34 cellular contexts compared by ENCODE assay signal in genomic region chr7:82446897-82447296, GRCh38. TPM values are rescaled to one million over a fixed set of nuclear protein-coding genes. Genes with fewer than 3 reads are reported as not detected.
"Had no signal": no experiment of that assay in that cellular context is flagged by ENCODE, and none has a peak within 500 bp of the region (broad histone marks: within the 10 kb centered on the region; RNA-seq: fewer than 3 reads in every experiment).

No MANE protein-coding gene starts in this region.

- H3K36me3 ChIP-seq: brain microvascular endothelial cell, cardiac muscle cell, colonic mucosa, Peyer's patch had no signal

- H3K27ac ChIP-seq: brain microvascular endothelial cell, cardiac muscle cell, colonic mucosa, Peyer's patch, SJSA1 had no signal

- ATAC-seq: activated CD8-positive, alpha-beta T cell treated with anti-CD3 and anti-CD28 coated beads for 36 hours; activated T-cell treated with anti-CD3 and anti-CD28 coated beads, Interleukin-2, amount 50 U/mL, for 72 hours; activated T-helper 17 cell treated with anti-CD3 and anti-CD28 coated beads, Interleukin-2, amount 50 U/mL, for 72 hours; PC-3 had no signal

- H3K9me3 ChIP-seq: colonic mucosa, Peyer's patch had no signal

- H3K4me1 ChIP-seq: colonic mucosa had no signal

- H3K27me3 ChIP-seq: brain microvascular endothelial cell, Peyer's patch, SJSA1 had no signal

- H3K4me3 ChIP-seq: cardiac muscle cell, colonic mucosa, Peyer's patch, SJSA1 had no signal

- DNase-seq: activated CD4-positive, alpha-beta T cell treated with anti-CD3 and anti-CD28 coated beads, Interleukin-2, amount 10 ng/mL, durations not matched to agents 24 days and 14 days; activated CD4-positive, alpha-beta T cell treated with anti-CD3 and anti-CD28 coated beads, Interleukin-2, amount 50 U/mL, for 4 hours; activated CD8-positive, alpha-beta T cell treated with anti-CD3 and anti-CD28 coated beads for 36 hours; activated effector memory CD4-positive, alpha-beta T cell treated with anti-CD3 and anti-CD28 coated beads, Interleukin-2, amount 50 U/mL, for 16 hours; activated naive CD4-positive, alpha-beta T cell; activated naive CD4-positive, alpha-beta T cell treated with anti-CD3 and anti-CD28 coated beads, Interleukin-2, amount 50 U/mL, for 16 hours; activated naive CD8-positive, alpha-beta T cell treated with anti-CD3 and anti-CD28 coated beads for 36 hours; activated T-cell treated with anti-CD3 and anti-CD28 coated beads, Interleukin-2, amount 50 U/mL, for 1 hour; activated T-cell treated with anti-CD3 and anti-CD28 coated beads, Interleukin-2, amount 50 U/mL, for 72 hours; amniotic stem cell; aorta; brain microvascular endothelial cell; colonic mucosa; NCI-H1092 treated with DMSO at 0.1 percent for 48 hours; NCI-H146; NCI-H187; NCI-H2029 treated with DMSO at 0.1 percent for 48 hours; NCI-H2107; NCI-H345; NCI-H524 treated with DMSO at 0.1 percent for 48 hours; NCI-H748 treated with DMSO at 0.1 percent for 48 hours; NK-92 treated with Interleukin-12 subunit alpha and Interleukin-12 subunit beta, amount 100 ng/mL, for 24 hours; PC-3; Peyer's patch; RPMI8226; SHP77 treated with DMSO at 0.1 percent for 48 hours; SW 1271; T-helper 1 cell; T1000 had no signal

RNA-seq across cellular contexts. Expression of gene CACNA2D1, which starts 3.3 kb away (rescaled TPM):
- total RNA-seq: activated CD4-positive, alpha-beta T cell treated with anti-CD3 and anti-CD28 coated beads, Interleukin-2, amount 10 ng/mL, durations not matched to agents 24 days and 14 days; activated CD8-positive, alpha-beta memory T cell treated with anti-CD3 and anti-CD28 coated beads for 36 hours; activated CD8-positive, alpha-beta T cell treated with anti-CD3 and anti-CD28 coated beads for 36 hours; activated naive CD8-positive, alpha-beta T cell treated with anti-CD3 and anti-CD28 coated beads for 36 hours; activated T-helper 17 cell treated with anti-CD3 and anti-CD28 coated beads, Interleukin-2, amount 50 U/mL, for 72 hours; T-helper 2 cell treated with Interferon-gamma antibody and Interleukin-4, amounts not matched to agents 100 ng/mL and 5 ng/mL, for 36 hours had no signal
